ENCODE assay signal across 8 cellular contexts in genomic region chr5:159412284-159413046, GRCh38.
A peak's percentile ranks its signal among the peaks of the same experiment; 100 is the strongest.
DNase-seq lines count a peak whose midpoint lies in the region; ATAC-seq and TF ChIP-seq lines count a peak whose summit lies in the region.

No MANE protein-coding gene starts in this region.

- H3K4me3 Mint-ChIP-seq in WTC11, result no peak overlapping the region

- intact Hi-C loops in colonic mucosa (cut with DNase I), result no loop called here
- intact Hi-C loops in heart left ventricle (cut with DNase I), result no loop called here

- H3K4me1 Mint-ChIP-seq in WTC11, result peaks cover 26% of the 10 kb centered on the region

- H2AFZ ChIP-seq in GM23248, result no peak overlapping the region

- WGBS in GM23248 (ENCODE audit: low coverage in 1 of 2, low lambda C conversion rate in 2 of 2, missing lambda C conversion rate in 2 of 2), 2 experiments, result 77 to 83% methylated on average over 6 of the region's 6 CpGs
- 59 to 76% (median 64%) methylated on average over 6 of the region's 6 CpGs for WGBS in heart left ventricle, 4 donors

- H3K9ac ChIP-seq in colonic mucosa (ENCODE audit: low read depth in 2 of 2, low read length in 2 of 2) (no peak overlapping the region), GM23248 (no peak overlapping the region)

- H3K4me2 ChIP-seq in GM23248 (ENCODE audit: unreplicated experiment), result no peak overlapping the region

- H3K4me3 ChIP-seq in colonic mucosa (no peak overlapping the region), GM23248 (no peak overlapping the region), heart left ventricle (no peak overlapping the region)

- ATAC-seq in HG03139 (IDR thresholded peaks at IDR 0.05; ENCODE audit: unreplicated experiment) (peak; percentile 76), WTC11 (peak; percentile 67), heart left ventricle (no peak)

- H3K36me3 Mint-ChIP-seq in WTC11, result no peaks in the 10 kb centered on the region

- in situ Hi-C loops in GM23248 (cut with MboI), result no loop called here

- no peaks in the 10 kb centered on the region for H3K79me2 ChIP-seq in GM23248 (ENCODE audit: insufficient read depth)

- H3K4me1 ChIP-seq in colonic mucosa (no peaks in the 10 kb centered on the region), GM23248 (ENCODE audit: insufficient read depth) (peaks cover 5% of the 10 kb centered on the region; the same call in 1 of the 2 replicates), heart left ventricle (peaks cover 0 to 13% (median 0%) of the 10 kb centered on the region in 12 donors)

- CTCF ChIA-PET in WTC11 (lab: Charles Lee), result interaction anchor here (1.2 to 1.6 kb wide), 4 partner anchors 29 to 1026 kb away, joined by 3 to 7 read pairs (median 3); no protein-coding TSS in a partner anchor

- no peaks in the 10 kb centered on the region for H3K36me3 ChIP-seq in colonic mucosa
- H3K36me3 ChIP-seq in GM23248 (ENCODE audit: low read depth), result no peaks in the 10 kb centered on the region
- no peaks in the 10 kb centered on the region for H3K36me3 ChIP-seq in heart left ventricle

- peak; percentile 15 for DNase-seq in GM19238 (ENCODE audit: insufficient read length, low spot score)
- no peak for DNase-seq in WTC11 (ENCODE audit: low spot score)
- DNase-seq in colonic mucosa, result peak; percentile 20
- peak; percentile 9 for DNase-seq in stimulated activated CD8-positive, alpha-beta memory T cell treated with anti-CD3 and anti-CD28 coated beads, Interleukin-15, amount 100 ng/mL, for 24 hours (ENCODE audit: low read depth)
- DNase-seq in GM23248, result no peak
- DNase-seq in NCI-H1048 (lab: John Stamatoyannopoulos, UW), result no peak
- DNase-seq in heart left ventricle, result no peak

- TF ChIP-seq POLR2A in heart left ventricle (IDR thresholded peaks at IDR 0.05), result no peak

- H4K20me1 ChIP-seq in GM23248 (ENCODE audit: insufficient read depth), result no peaks in the 10 kb centered on the region

- TF ChIP-seq CTCF in WTC11 (IDR thresholded peaks at IDR 0.05) (no peak), colonic mucosa (IDR thresholded peaks at IDR 0.05) (no peak), heart left ventricle (IDR thresholded peaks at IDR 0.05) (no peak)

- H3K9me3 ChIP-seq in colonic mucosa (no peaks in the 10 kb centered on the region), GM23248 (ENCODE audit: low read depth) (no peaks in the 10 kb centered on the region), heart left ventricle (no peaks in the 10 kb centered on the region)

- H3K9me2 ChIP-seq in GM23248 (ENCODE audit: insufficient read depth), result no peaks in the 10 kb centered on the region

- H3K27me3 ChIP-seq in colonic mucosa, result no peaks in the 10 kb centered on the region
- H3K27me3 ChIP-seq in GM23248 (replicated peaks; ENCODE audit: insufficient read depth), result no peaks in the 10 kb centered on the region
- H3K27me3 ChIP-seq in heart left ventricle, result peaks cover 0 to 4% (median 0%) of the 10 kb centered on the region in 9 donors

- H3K27me3 Mint-ChIP-seq in WTC11 (ENCODE audit: low read depth), result no peaks in the 10 kb centered on the region

- H3K9me3 Mint-ChIP-seq in WTC11, result no peaks in the 10 kb centered on the region

- H3F3A ChIP-seq in GM23248 (ENCODE audit: insufficient read depth), result no peaks in the 10 kb centered on the region

- POLR2A ChIA-PET in WTC11 (lab: Charles Lee), result no interaction called here

- no peak overlapping the region for H3K27ac Mint-ChIP-seq in WTC11

- H3K27ac ChIP-seq in colonic mucosa (no peak overlapping the region), GM23248 (no peak overlapping the region), heart left ventricle (no peak overlapping the region)

TF ChIP-seq in WTC11, 78 proteins besides CTCF, POLR2A, EP300 and RAD21:
- no peak for TF ChIP-seq GTF2I (CRISPR knock-in tag; conservative IDR thresholded peaks at IDR 0.05)
- no peak for TF ChIP-seq CDX4 (CRISPR knock-in tag; IDR thresholded peaks at IDR 0.05; ENCODE audit: borderline replicate concordance)
- no peak for TF ChIP-seq SMAD3 (CRISPR knock-in tag; IDR thresholded peaks at IDR 0.05; ENCODE audit: borderline replicate concordance)

Comparison
In these comparisons a context has a peak if more than half of its experiments do, and no peak if none do; other contexts are left out.
1. DNase-seq: peak in GM19238 (single experiment), colonic mucosa (single experiment) and stimulated activated CD8-positive, alpha-beta memory T cell treated with anti-CD3 and anti-CD28 coated beads, Interleukin-15, amount 100 ng/mL, for 24 hours (single experiment); none in WTC11 (single experiment), GM23248 (single experiment), NCI-H1048 (single experiment) and heart left ventricle (0 of 5).
2. ATAC-seq: peak in HG03139 (single experiment) and WTC11 (single experiment); none in heart left ventricle (0 of 4).